In genomic region chr2:98730053-98730850, GRCh38 we compare ENCODE assay signal across 8 cellular contexts. TPM values are rescaled to one million over a fixed set of nuclear protein-coding genes. Genes with fewer than 3 reads are reported as not detected.
DNase-seq lines count a peak whose midpoint lies in the region; ATAC-seq and TF ChIP-seq lines count a peak whose summit lies in the region.

No MANE protein-coding gene starts in this region.

- H2BK12ac ChIP-seq in neuronal stem cell (ENCODE audit: low read length): no peak overlapping the region

- no peak overlapping the region for H4K91ac ChIP-seq in neuronal stem cell (ENCODE audit: low read depth, low read length, poor library complexity)

- H3K4me1 ChIP-seq in OCI-LY3 (ENCODE audit: low read length): peaks cover 11% of the 10 kb centered on the region
- H3K4me1 ChIP-seq in neuronal stem cell (ENCODE audit: control insufficient read depth in 2 of 2, insufficient read depth in 1 of 2, low read depth in 1 of 2, low read length in 2 of 2): no peaks in the 10 kb centered on the region
- H3K4me1 ChIP-seq in testis: peaks cover 9% of the 10 kb centered on the region

- no peaks in the 10 kb centered on the region for H4K20me1 ChIP-seq in OCI-LY3 (ENCODE audit: insufficient read depth, low read length)

- WGBS in neuronal stem cell (ENCODE audit: extremely low coverage in 2 of 2, insufficient read length in 2 of 2, insufficient replicate concordance in 1 of 2), 2 donors: no CpG with 5 or more reads among the region's 70 CpGs
- 1 to 2% methylated on average over 29 to 59 of the region's 70 CpGs for WGBS in testis, 2 donors

- H3K4ac ChIP-seq in neuronal stem cell (ENCODE audit: low read length): no peak overlapping the region

- H3K9ac ChIP-seq in OCI-LY3 (ENCODE audit: low read length): peak overlapping the region; percentile 56
- H3K9ac ChIP-seq in neuronal stem cell (ENCODE audit: low read depth, low read length, poor library complexity): peak overlapping the region; percentile 80

- peaks cover 19% of the 10 kb centered on the region for H3K27me3 ChIP-seq in OCI-LY3 (ENCODE audit: low read depth, low read length)
- H3K27me3 ChIP-seq in neuronal stem cell (ENCODE audit: control insufficient read depth in 3 of 3, insufficient read depth in 3 of 3, low read depth in 1 of 3, low read length in 3 of 3): peaks cover 0 to 62% (median 11%) of the 10 kb centered on the region in 3 experiments
- H3K27me3 ChIP-seq in testis: no peaks in the 10 kb centered on the region

- H2AFZ ChIP-seq in OCI-LY3 (ENCODE audit: low read depth, low read length): peak overlapping the region; percentile 81
- peak overlapping the region; percentile 95 for H2AFZ ChIP-seq in neuronal stem cell (ENCODE audit: low read length)

- H3K36me3 ChIP-seq in OCI-LY3 (replicated peaks; ENCODE audit: low read depth, low read length): no peaks in the 10 kb centered on the region
- no peaks in the 10 kb centered on the region for H3K36me3 ChIP-seq in neuronal stem cell (replicated peaks in 1 of 2; ENCODE audit: control insufficient read depth in 2 of 2, insufficient read depth in 2 of 2, low read length in 2 of 2)
- no peaks in the 10 kb centered on the region for H3K36me3 ChIP-seq in testis (ENCODE audit: low read depth, missing control alignments)

- TF ChIP-seq CTCF in C4-2B (conservative IDR thresholded peaks at IDR 0.05) (peak; percentile 24; the same call in 1 of the 2 replicates), OCI-LY3 (IDR thresholded peaks at IDR 0.05; ENCODE audit: low read depth, low read length) (no peak), testis (IDR thresholded peaks at IDR 0.05) (no peak)

- H2AK5ac ChIP-seq in neuronal stem cell (ENCODE audit: low read depth, low read length): peak overlapping the region; percentile 48

- peak overlapping the region; percentile 83 for H3K18ac ChIP-seq in neuronal stem cell (ENCODE audit: low read length)

- H3K23ac ChIP-seq in neuronal stem cell (ENCODE audit: low read depth, low read length, poor library complexity): no peak overlapping the region

- peak; percentile 23 for DNase-seq in activated gamma-delta T cell treated with anti-CD3 and anti-CD28 coated beads, Interleukin-2, amount 50 U/mL, for 16 hours (ENCODE audit: low read depth)
- DNase-seq in germinal center (ENCODE audit: low spot score): peak; percentile 65
- peak; percentile 29 for DNase-seq in neuronal stem cell (ENCODE audit: low spot score)
- DNase-seq in testis: peak; percentile 64

- intact Hi-C loops in testis (cut with DNase I; ENCODE audit: low total_unique reads): no loop called here

- peak overlapping the region; percentile 38 for H2BK120ac ChIP-seq in neuronal stem cell (ENCODE audit: low read depth, low read length)

- ATAC-seq in HG02852 (IDR thresholded peaks at IDR 0.05; ENCODE audit: unreplicated experiment): peak; percentile 32
- ATAC-seq in GM18870 (IDR thresholded peaks at IDR 0.05; ENCODE audit: unreplicated experiment): no peak

- TF ChIP-seq POLR2A in testis (IDR thresholded peaks at IDR 0.05): no peak

- no peak overlapping the region for H3K14ac ChIP-seq in neuronal stem cell (ENCODE audit: low read length)

- H3K79me2 ChIP-seq in OCI-LY3 (ENCODE audit: low read length): no peaks in the 10 kb centered on the region

- no peak overlapping the region for H4K8ac ChIP-seq in neuronal stem cell (ENCODE audit: low read depth, low read length)

- H3K9me3 ChIP-seq in OCI-LY3 (ENCODE audit: insufficient read depth, low read length) (no peaks in the 10 kb centered on the region), neuronal stem cell (replicated peaks in 1 of 2; ENCODE audit: control insufficient read depth in 2 of 2, insufficient read depth in 1 of 2, low read depth in 1 of 2, low read length in 2 of 2) (no peaks in the 10 kb centered on the region), testis (no peaks in the 10 kb centered on the region)

- H2BK15ac ChIP-seq in neuronal stem cell (ENCODE audit: low read length): no peak overlapping the region

- H2BK5ac ChIP-seq in neuronal stem cell (ENCODE audit: low read length): no peak overlapping the region

- H3K4me3 ChIP-seq in OCI-LY3 (ENCODE audit: low read length) (peak overlapping the region; percentile 93), neuronal stem cell (ENCODE audit: low read length in 2 of 2) (peak overlapping the region; percentile 54 to 95), testis (peak overlapping the region; percentile 70 to 71)

- no peak overlapping the region; the same call in 1 of the 2 replicates for H3K27ac ChIP-seq in C4-2B
- no peak overlapping the region for H3K27ac ChIP-seq in OCI-LY3 (ENCODE audit: low read length)
- H3K27ac ChIP-seq in neuronal stem cell (replicated peaks; ENCODE audit: low read length): no peak overlapping the region
- H3K27ac ChIP-seq in testis: peak overlapping the region; percentile 42 to 68

- H3K79me1 ChIP-seq in neuronal stem cell (ENCODE audit: low read depth, low read length): no peaks in the 10 kb centered on the region

- H3K4me2 ChIP-seq in OCI-LY3 (ENCODE audit: low read length) (peak overlapping the region; percentile 95), neuronal stem cell (ENCODE audit: insufficient read depth, low read length, poor library complexity, severe bottlenecking) (peak overlapping the region; percentile 97)

RNA-seq across cellular contexts. Expression of gene MGAT4A, which starts 0.7 kb away (rescaled TPM):
- 3.4 TPM for polyA plus RNA-seq in neuronal stem cell (2013, experiment 1 of 2)
- 3.4 TPM for polyA plus RNA-seq in neuronal stem cell (2013, experiment 2 of 2)
- 10 to 100 TPM; 13.8 to 13.9 TPM for total RNA-seq in testis
- polyA plus RNA-seq in testis (ENCODE audit: insufficient read depth, low read depth, low replicate concordance): 12.1 TPM

Comparison
In these comparisons a context has a peak if more than half of its experiments do, and no peak if none do; other contexts are left out.
1. H3K27ac ChIP-seq: peak in testis (2 of 2); none in C4-2B (single experiment), OCI-LY3 (single experiment) and neuronal stem cell (single experiment).
2. Peak in every context shown above with its lines, with median percentiles within 50 percentile points of each other: H3K4me3 ChIP-seq and DNase-seq.